ENCODE assay signal across 3 cellular contexts in genomic region chr2:8622199-8622911, GRCh38.
TF ChIP-seq lines count a peak whose summit lies in the region.

No MANE protein-coding gene starts in this region.

TF ChIP-seq in A549, 52 proteins besides CTCF, POLR2A, EP300 and RAD21:
- TF ChIP-seq REST (IDR thresholded peaks at IDR 0.05) (no peak), FOSL2 (IDR thresholded peaks at IDR 0.05) (no peak), FOSL2 (CRISPR knock-in tag; IDR thresholded peaks at IDR 0.05) (no peak), MYC (IDR thresholded peaks at IDR 0.05; ENCODE audit: borderline replicate concordance, low read length) (no peak), TFCP2L1 (CRISPR knock-in tag; IDR thresholded peaks at IDR 0.05) (no peak), RNF2 (IDR thresholded peaks at IDR 0.05; ENCODE audit: borderline replicate concordance, low read depth) (no peak), HDAC2 (IDR thresholded peaks at IDR 0.05) (no peak), NR3C1 (IDR thresholded peaks at IDR 0.05) (no peak), TP53 (CRISPR knock-in tag; IDR thresholded peaks at IDR 0.05) (no peak)

TF ChIP-seq in IMR-90, 13 proteins besides CTCF, POLR2A, EP300 and RAD21:
- TF ChIP-seq CEBPB (IDR thresholded peaks at IDR 0.05; ENCODE audit: low read depth, low read length) (no peak), MAFK (IDR thresholded peaks at IDR 0.05; ENCODE audit: low read depth, low read length) (no peak), ELK1 (IDR thresholded peaks at IDR 0.05; ENCODE audit: borderline replicate concordance, low read depth, low read length) (no peak), MAZ (IDR thresholded peaks at IDR 0.05; ENCODE audit: borderline replicate concordance, low read depth, low read length) (no peak), NFE2L2 (IDR thresholded peaks at IDR 0.05; ENCODE audit: low read depth, low read length) (no peak), RCOR1 (IDR thresholded peaks at IDR 0.05; ENCODE audit: insufficient replicate concordance, low read length) (no peak), MXI1 (IDR thresholded peaks at IDR 0.05; ENCODE audit: borderline replicate concordance, low read depth, low read length) (no peak), CHD1 (IDR thresholded peaks at IDR 0.05; ENCODE audit: low read depth, low read length) (no peak), SMC3 (IDR thresholded peaks at IDR 0.05; ENCODE audit: low read depth, low read length) (no peak), USF2 (IDR thresholded peaks at IDR 0.05; ENCODE audit: low read depth, low read length) (no peak), FOS (IDR thresholded peaks at IDR 0.05; ENCODE audit: low read depth, low read length) (no peak), BHLHE40 (IDR thresholded peaks at IDR 0.05; ENCODE audit: low read depth, low read length) (no peak), RFX5 (IDR thresholded peaks at IDR 0.05; ENCODE audit: low read depth, low read length) (no peak)

TF ChIP-seq in K562, 482 proteins besides CTCF, POLR2A, EP300 and RAD21:
- TF ChIP-seq TARDBP (IDR thresholded peaks at IDR 0.05) (no peak), NR4A1 (CRISPR knock-in tag; IDR thresholded peaks at IDR 0.05) (no peak), NR4A1 (tag; IDR thresholded peaks at IDR 0.05) (no peak), ZNF184 (CRISPR knock-in tag; IDR thresholded peaks at IDR 0.05) (no peak), RUNX1 (IDR thresholded peaks at IDR 0.05; ENCODE audit: low read depth) (no peak), PKNOX1 (IDR thresholded peaks at IDR 0.05) (peak; percentile 32; the same call in 1 of the 2 replicates)
